ENCODE assay signal across 10 cellular contexts in the genomic region with DNA sequence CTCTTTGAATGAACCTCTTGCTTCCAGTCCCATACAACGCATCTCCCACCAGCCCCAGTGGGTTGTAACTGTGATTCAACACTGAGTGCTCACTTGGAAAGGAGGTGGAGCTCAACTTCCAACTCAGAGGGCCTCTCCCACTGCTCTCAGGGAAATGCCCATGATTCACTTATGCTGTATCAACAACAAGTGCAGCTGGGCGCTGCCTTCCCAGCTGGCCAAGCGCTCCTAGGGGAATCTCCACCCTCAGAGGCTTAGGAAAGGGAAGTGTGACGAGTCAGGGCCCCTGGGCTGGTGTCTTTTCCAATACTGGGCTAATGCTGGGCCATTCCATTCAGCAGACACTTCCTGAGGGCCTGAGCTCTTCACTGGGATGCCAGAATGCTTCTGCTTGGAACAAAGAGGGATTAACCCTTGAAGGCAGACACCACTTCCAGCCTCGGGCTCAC. TPM values are rescaled to one million over a fixed set of nuclear protein-coding genes. Genes with fewer than 3 reads are reported as not detected.
A peak's percentile ranks its signal among the peaks of the same experiment; 100 is the strongest.
DNase-seq lines count a peak whose midpoint lies in the region; ATAC-seq and TF ChIP-seq lines count a peak whose summit lies in the region.
"Had no signal": no experiment of that assay in that cellular context is flagged by ENCODE, and none has a peak within 500 bp of the region (broad histone marks: within the 10 kb centered on the region; RNA-seq: fewer than 3 reads in every experiment).

No MANE protein-coding gene starts in this region.

- CTCF ChIA-PET in SK-N-SH (lab: Yijun Ruan, JAX), result interaction anchor here (1.1 to 9.0 kb wide), 5 partner anchors 8 to 127 kb away, joined by 5 to 102 read pairs (median 6); a partner anchor contains a TSS

- no peak for TF ChIP-seq POLR2A in gastroesophageal sphincter (IDR thresholded peaks at IDR 0.05)

- no peaks in the 10 kb centered on the region for H3K9me2 ChIP-seq in SK-N-SH

- H3K27me3 ChIP-seq in SK-N-SH (ENCODE audit: insufficient read depth) (no peaks in the 10 kb centered on the region; the same call in 1 of the 2 replicates), gastroesophageal sphincter (peaks cover 9% of the 10 kb centered on the region)

- H3K4me1 ChIP-seq in SK-N-SH (ENCODE audit: control insufficient read depth in 1 of 2, insufficient read depth in 2 of 2, low read depth in 1 of 2, low read length in 1 of 2) (peaks cover 0 to 9% of the 10 kb centered on the region in 2 experiments; a peak in 1 of 4 replicates), gastroesophageal sphincter (peaks cover 0 to 17% (median 2%) of the 10 kb centered on the region in 3 donors)

- H3K9me3 ChIP-seq in SK-N-SH (no peaks in the 10 kb centered on the region), gastroesophageal sphincter (no peaks in the 10 kb centered on the region)

- no peak overlapping the region for H3K9ac ChIP-seq in SK-N-SH

- H3K4me2 ChIP-seq in SK-N-SH, result no peak overlapping the region

- H3K36me3 ChIP-seq in SK-N-SH (replicated peaks in 1 of 2; ENCODE audit: control insufficient read depth in 1 of 2, insufficient read depth in 2 of 2, low read length in 1 of 2) (no peaks in the 10 kb centered on the region), gastroesophageal sphincter (no peaks in the 10 kb centered on the region)

- POLR2A ChIA-PET in SK-N-SH (lab: Yijun Ruan, JAX), result no interaction called here

- 73% methylated on average over 2 of the region's 5 CpGs for WGBS in SK-N-SH (ENCODE audit: low lambda C conversion rate)
- 20% methylated on average over 1 of the region's 5 CpGs; no CpG with 5 or more reads in 1 of the 2 donors for whole genome bisulfite sequencing in gastroesophageal sphincter (ENCODE audit: low coverage in 1 of 2), 2 donors

- H3K27ac ChIP-seq in SK-N-SH (ENCODE audit: low read depth in 2 of 2, low read length in 1 of 2), result no peak overlapping the region
- H3K27ac ChIP-seq in gastroesophageal sphincter, result no peak overlapping the region

- peak overlapping the region; percentile 66; the same call in 1 of the 2 replicates for H2AFZ ChIP-seq in SK-N-SH (ENCODE audit: low read depth)

- no peak for TF ChIP-seq CTCF in SK-N-SH (IDR thresholded peaks at IDR 0.05)
- no peak for TF ChIP-seq CTCF in gastroesophageal sphincter (IDR thresholded peaks at IDR 0.05)

- no peak for TF ChIP-seq RAD21 in SK-N-SH (IDR thresholded peaks at IDR 0.05; ENCODE audit: low read length)

- DNase-seq in activated CD4-positive, alpha-beta T cell treated with anti-CD3 and anti-CD28 coated beads for 48 hours, result peak; percentile 79
- DNase-seq in activated CD4-positive, alpha-beta T cell treated with anti-CD3 and anti-CD28 coated beads for 4 hours, result no peak
- DNase-seq in SK-N-SH, result no peak
- peak; percentile 23 to 47 for DNase-seq in stimulated activated CD8-positive, alpha-beta memory T cell treated with anti-CD3 and anti-CD28 coated beads, Interleukin-2, amount 100 ng/mL, for 48 hours (ENCODE audit: low read depth in 2 of 2)
- DNase-seq in mesenteric fat pad (ENCODE audit: low spot score), result no peak
- no peak for DNase-seq in left lobe of liver (ENCODE audit: low spot score)
- DNase-seq: DND-41, Kasumi-1 had no signal

- H3K4me3 ChIP-seq in SK-N-SH (ENCODE audit: low read depth in 2 of 2, low read length in 1 of 2) (no peak overlapping the region), gastroesophageal sphincter (no peak overlapping the region)

- ATAC-seq in gastroesophageal sphincter (peak; percentile 68), HG02981 (IDR thresholded peaks at IDR 0.05; ENCODE audit: unreplicated experiment) (no peak), left lobe of liver (no peak)

- H3F3A ChIP-seq in SK-N-SH (replicated peaks; ENCODE audit: insufficient read depth), result no peaks in the 10 kb centered on the region

- no peaks in the 10 kb centered on the region for H4K20me1 ChIP-seq in SK-N-SH (ENCODE audit: insufficient read depth)

- H3K79me2 ChIP-seq in SK-N-SH (ENCODE audit: insufficient read depth), result no peaks in the 10 kb centered on the region

- TF ChIP-seq EP300 in SK-N-SH (IDR thresholded peaks at IDR 0.05; ENCODE audit: borderline replicate concordance in 1 of 2, low read depth in 1 of 2, low read length in 1 of 2) (no peak), gastroesophageal sphincter (IDR thresholded peaks at IDR 0.05) (no peak)

TF ChIP-seq in SK-N-SH, 30 proteins besides CTCF, POLR2A, EP300 and RAD21:
- TF ChIP-seq RFX5 (IDR thresholded peaks at IDR 0.05; ENCODE audit: low read length), result no peak
- peak; percentile 6; the same call in 1 of the 2 replicates for TF ChIP-seq FOSL2 (IDR thresholded peaks at IDR 0.05; ENCODE audit: borderline replicate concordance, low read depth)
- TF ChIP-seq MEF2A (IDR thresholded peaks at IDR 0.05; ENCODE audit: borderline replicate concordance, low read depth), result no peak
- peak; percentile 35; the same call in 1 of the 2 replicates for TF ChIP-seq TCF12 (IDR thresholded peaks at IDR 0.05)

RNA-seq across cellular contexts. Expression of a gene that starts 8.1 kb away (rescaled TPM):
- not detected in 2 replicates for polyA plus RNA-seq in SK-N-SH (2012; rRNA removed)
- polyA plus RNA-seq in SK-N-SH (2012; cell fraction: cytosol; rRNA removed), result not detected in 2 replicates
- not detected in 2 replicates for polyA plus RNA-seq in SK-N-SH (2012; cell fraction: nucleus; rRNA removed)
- total RNA-seq in gastroesophageal sphincter (not detected), mesenteric fat pad (not detected), left lobe of liver (not detected)

RNA-seq across cellular contexts. Expression of a gene that starts 45.2 kb away (rescaled TPM):
- 4.5 and 5.5 TPM in 2 replicates for polyA plus RNA-seq in SK-N-SH (2012; rRNA removed)
- polyA plus RNA-seq in SK-N-SH (2012; cell fraction: cytosol; rRNA removed), result 2.6 and 3.0 TPM in 2 replicates
- polyA plus RNA-seq in SK-N-SH (2012; cell fraction: nucleus; rRNA removed), result 17.1 and 27.2 TPM in 2 replicates
- total RNA-seq in gastroesophageal sphincter, result 1 to 10 TPM in 2 of 4 donors, under 1 TPM in 2; 0.54 to 6.5 (median 1.1) TPM
- total RNA-seq in mesenteric fat pad, result 0.90 TPM
- total RNA-seq in left lobe of liver, result 1.9 TPM

Comparison
In these comparisons a context has a peak if more than half of its experiments do, and no peak if none do; other contexts are left out.
1. DNase-seq: peak in activated CD4-positive, alpha-beta T cell treated with anti-CD3 and anti-CD28 coated beads for 48 hours (single experiment) and stimulated activated CD8-positive, alpha-beta memory T cell treated with anti-CD3 and anti-CD28 coated beads, Interleukin-2, amount 100 ng/mL, for 48 hours (2 of 2); none in activated CD4-positive, alpha-beta T cell treated with anti-CD3 and anti-CD28 coated beads for 4 hours (0 of 2), SK-N-SH (single experiment), mesenteric fat pad (single experiment) and left lobe of liver (single experiment).